7 cellular contexts compared by ENCODE assay signal in genomic region chr6:159788276-159788675, GRCh38. TPM values are rescaled to one million over a fixed set of nuclear protein-coding genes. Genes with fewer than 3 reads are reported as not detected.
DNase-seq lines count a peak whose midpoint lies in the region; ATAC-seq and TF ChIP-seq lines count a peak whose summit lies in the region.

No MANE protein-coding gene starts in this region.

- peaks cover 33% of the 10 kb centered on the region for H4K20me1 ChIP-seq in Karpas-422 (ENCODE audit: insufficient read depth, low read depth, low read length)

- intact Hi-C loops in stomach (cut with DNase I; ENCODE audit: low total_unique reads), result no loop called here

- TF ChIP-seq EP300 in stomach (IDR thresholded peaks at IDR 0.05), result no peak

- H3K36me3 ChIP-seq in Karpas-422 (ENCODE audit: insufficient read depth, low read length) (peaks cover 63% of the 10 kb centered on the region), iPS-18a (ENCODE audit: control insufficient read depth, low read depth, low read length) (peaks cover 58% of the 10 kb centered on the region), stomach (peaks cover 26 to 56% (median 56%) of the 10 kb centered on the region in 4 donors)

- H3K4me3 ChIP-seq in Karpas-422 (ENCODE audit: low read length), result peak overlapping the region; percentile 93
- H3K4me3 ChIP-seq in iPS-18a (ENCODE audit: low read length), result peak overlapping the region; percentile 94
- peak overlapping the region; percentile 89 to 93 (median 93) for H3K4me3 ChIP-seq in stomach

- H3K27ac ChIP-seq in Karpas-422 (ENCODE audit: low read length) (peak overlapping the region; percentile 63), iPS-18a (ENCODE audit: low read length) (no peak overlapping the region), stomach (peak overlapping the region in 4 of 5 donors; percentile 96 to 99 (median 98))

- 13 to 27% (median 18%) methylated on average over 15 of the region's 15 CpGs for WGBS in stomach, 5 donors

- no peak for TF ChIP-seq CTCF in stomach (IDR thresholded peaks at IDR 0.05)

- no peaks in the 10 kb centered on the region for H3K9me3 ChIP-seq in Karpas-422 (ENCODE audit: low read length)
- no peaks in the 10 kb centered on the region for H3K9me3 ChIP-seq in iPS-18a (ENCODE audit: control insufficient read depth, low read depth, low read length)
- H3K9me3 ChIP-seq in stomach, result no peaks in the 10 kb centered on the region

- peaks cover 88% of the 10 kb centered on the region for H3K79me2 ChIP-seq in Karpas-422 (ENCODE audit: low read length)

- no peaks in the 10 kb centered on the region for H3K9me2 ChIP-seq in Karpas-422 (replicated peaks; ENCODE audit: insufficient read depth, low read length)

- H3K4me1 ChIP-seq in Karpas-422 (ENCODE audit: low read length) (peaks cover 39% of the 10 kb centered on the region), iPS-18a (ENCODE audit: control insufficient read depth, low read depth, low read length) (peaks cover 10% of the 10 kb centered on the region), stomach (peaks cover 37 to 68% (median 55%) of the 10 kb centered on the region in 4 donors)

- H3K27me3 ChIP-seq in Karpas-422 (ENCODE audit: low read length) (no peaks in the 10 kb centered on the region), iPS-18a (ENCODE audit: control insufficient read depth, insufficient read depth, low read length) (no peaks in the 10 kb centered on the region), stomach (no peaks in the 10 kb centered on the region)

- TF ChIP-seq POLR2A in stomach (IDR thresholded peaks at IDR 0.05), result no peak

- ATAC-seq in HG02678 (IDR thresholded peaks at IDR 0.05; ENCODE audit: unreplicated experiment), result no peak

- H3K4me2 ChIP-seq in Karpas-422 (ENCODE audit: low read depth, low read length, poor library complexity, severe bottlenecking), result peak overlapping the region; percentile 85

- no peak overlapping the region for H2AFZ ChIP-seq in Karpas-422 (ENCODE audit: low read length)

- H3K9ac ChIP-seq in Karpas-422 (ENCODE audit: low read length) (peak overlapping the region; percentile 96), iPS-18a (ENCODE audit: low read length) (peak overlapping the region; percentile 93)

- DNase-seq in Karpas-422 (no peak), stomach (no peak), NCI-H69 (lab: John Stamatoyannopoulos, UW) (no peak), C1 segment of cervical spinal cord (lab: John Stamatoyannopoulos, UW) (no peak)
- DNase-seq in activated effector memory CD4-positive, alpha-beta T cell treated with Interleukin-2 at 50 U/mL for 16 hours, result peak; percentile 2

RNA-seq across cellular contexts. Expression of gene TCP1, which starts 1.1 kb away (rescaled TPM):
- 223 and 247 TPM in 2 replicates for total RNA-seq in Karpas-422 (2014; rRNA removed; shearing (Covaris generic); ENCODE audit: low replicate concordance)
- total RNA-seq in stomach, result 100 to 1,000 TPM in 4 of 5 donors, 10 to 100 TPM in 1; 52.7 to 199 (median 127) TPM
- 10 to 100 TPM; 64.8 to 98.0 (median 85.5) TPM for polyA plus RNA-seq in stomach

RNA-seq across cellular contexts. Expression of gene MRPL18, which starts 2.0 kb away (rescaled TPM):
- 50.8 and 105 TPM in 2 replicates for total RNA-seq in Karpas-422 (2014; rRNA removed; shearing (Covaris generic); ENCODE audit: low replicate concordance)
- 100 to 1,000 TPM in 1 of 5 donors, 10 to 100 TPM in 3, 1 to 10 TPM in 1; 3.6 to 105 (median 50.5) TPM for total RNA-seq in stomach
- 10 to 100 TPM; 80.4 to 96.8 (median 86.9) TPM for polyA plus RNA-seq in stomach

RNA-seq across cellular contexts. Expression of gene PNLDC1, which starts 11.8 kb away (rescaled TPM):
- 0.11 TPM in 1 of 2 replicates, not detected in the other for total RNA-seq in Karpas-422 (2014; rRNA removed; shearing (Covaris generic); ENCODE audit: low replicate concordance)
- total RNA-seq in stomach, result 1 to 10 TPM in 1 of 5 donors, under 1 TPM in 1, not detected in 3; 0.55 to 2.5 TPM
- under 1 TPM in 2 of 3 donors, not detected in 1; 0.25 to 0.30 TPM for polyA plus RNA-seq in stomach

RNA-seq across cellular contexts. Expression of gene ACAT2, which starts 26.4 kb away (rescaled TPM):
- total RNA-seq in Karpas-422 (2014; rRNA removed; shearing (Covaris generic); ENCODE audit: low replicate concordance), result 72.9 and 79.7 TPM in 2 replicates
- 10 to 100 TPM in 2 of 5 donors, 1 to 10 TPM in 2, under 1 TPM in 1; 0.58 to 82.1 (median 2.5) TPM for total RNA-seq in stomach
- polyA plus RNA-seq in stomach, result 10 to 100 TPM; 35.0 to 43.6 (median 39.7) TPM
